ENCODE assay signal across 24 cellular contexts in genomic region chr10:12689893-12690292, GRCh38.
A peak's percentile ranks its signal among the peaks of the same experiment; 100 is the strongest.
DNase-seq lines count a peak whose midpoint lies in the region; ATAC-seq, FAIRE-seq and TF ChIP-seq lines count a peak whose summit lies in the region.
"Had no signal": no experiment of that assay in that cellular context is flagged by ENCODE, and none has a peak within 500 bp of the region (broad histone marks: within the 10 kb centered on the region; RNA-seq: fewer than 3 reads in every experiment).

No MANE protein-coding gene starts in this region.

- H3K23me2 ChIP-seq in H1 (ENCODE audit: low read depth, low read length): no peaks in the 10 kb centered on the region

- H4K5ac ChIP-seq in H1 (ENCODE audit: insufficient read length, low read depth, low read length): no peak overlapping the region

- no peak overlapping the region for H4K8ac ChIP-seq in H1 (ENCODE audit: extremely low read depth, insufficient read depth, low read length)

- DNase-seq in DMS53 (lab: John Stamatoyannopoulos, UW) (peak; percentile 82), NCI-H1417 treated with DMSO at 0.1 percent for 48 hours (lab: John Stamatoyannopoulos, UW) (peak; percentile 2), H1 (ENCODE audit: low read depth in 1 of 2, low spot score in 2 of 2) (no peak)
- no peak for DNase-seq in activated CD4-positive, CD25-positive, alpha-beta regulatory T cell (lab: John Stamatoyannopoulos, UW)
- DNase-seq: activated CD4-positive, alpha-beta T cell treated with anti-CD3 and anti-CD28 coated beads for 36 hours; activated gamma-delta T cell; brain microvascular endothelial cell; Karpas-422; kidney glomerular epithelial cell; mesendoderm; natural killer cell; NCI-H2029 treated with DMSO at 0.1 percent for 48 hours; NCI-H446 treated with DMSO at 0.1 percent for 48 hours; pancreas; T-helper 1 cell; uterus had no signal

- H3K9me3 ChIP-seq in H1 (ENCODE audit: insufficient read depth in 2 of 2, low read depth in 1 of 2, low read length in 1 of 2): no peaks in the 10 kb centered on the region
- H3K9me3 ChIP-seq: pancreas, SJSA1, suprapubic skin, uterus had no signal

- no peak for FAIRE-seq in H1 (lab: Jason Lieb, UNC)
- FAIRE-seq: G401.6, HTR-8/SVneo, pancreas, RCC 7860 had no signal

- no peak overlapping the region for H2BK12ac ChIP-seq in H1 (ENCODE audit: low read depth, low read length)

- CTCF ChIA-PET in H1 (lab: Charles Lee; ENCODE audit: partially characterized antibody): interaction anchor here (1.3 to 1.9 kb wide), 3 partner anchors 18 to 212 kb away, joined by 3 to 4 read pairs (median 4); no protein-coding TSS in a partner anchor

- no peak overlapping the region for H2BK120ac ChIP-seq in H1 (replicated peaks; ENCODE audit: low read depth, low read length)

- H2AFZ ChIP-seq in H1 (ENCODE audit: low read length): no peak overlapping the region

- H3K27me3 ChIP-seq in H1 (replicated peaks in 1 of 4; ENCODE audit: control insufficient read depth in 3 of 4, extremely low read depth in 1 of 4, insufficient read depth in 3 of 4, low read length in 3 of 4): no peaks in the 10 kb centered on the region
- H3K27me3 ChIP-seq in rectal smooth muscle tissue (ENCODE audit: control insufficient read depth, insufficient read depth, low read length): no peaks in the 10 kb centered on the region
- H3K27me3 ChIP-seq: brain microvascular endothelial cell, pancreas, suprapubic skin, uterus had no signal

- POLR2A ChIA-PET in H1 (lab: Charles Lee; ENCODE audit: partially characterized antibody): no interaction called here

- no peak overlapping the region for H3K4me2 ChIP-seq in H1 (ENCODE audit: insufficient read depth in 1 of 2, low read depth in 2 of 2, low read length in 2 of 2)

- H2BK20ac ChIP-seq in H1 (ENCODE audit: low read length): no peak overlapping the region

- H3K23ac ChIP-seq in H1 (ENCODE audit: insufficient read length): no peak overlapping the region

- H2BK5ac ChIP-seq in H1 (ENCODE audit: low read depth, low read length): no peak overlapping the region

- TF ChIP-seq EP300 in H1 (IDR thresholded peaks at IDR 0.05; ENCODE audit: borderline replicate concordance in 1 of 2, low read depth in 2 of 2, low read length in 2 of 2): no peak

- H3K4me1 ChIP-seq in H1 (replicated peaks in 1 of 4; ENCODE audit: control insufficient read depth in 3 of 4, insufficient read depth in 4 of 4, low read length in 3 of 4) (peaks cover 0 to 3% (median 0%) of the 10 kb centered on the region in 4 experiments; a peak in 1 of 7 replicates), rectal smooth muscle tissue (ENCODE audit: control insufficient read depth, insufficient read depth, low read length) (peaks cover 9% of the 10 kb centered on the region)
- H3K4me1 ChIP-seq: suprapubic skin, uterus had no signal

- no peaks in the 10 kb centered on the region for H3K79me1 ChIP-seq in H1 (ENCODE audit: low read depth, low read length)

- H3K9ac ChIP-seq in H1 (replicated peaks in 1 of 4; ENCODE audit: extremely low read depth in 1 of 4, low read depth in 3 of 4, low read length in 3 of 4): no peak overlapping the region; a peak in 1 of 7 replicates
- H3K9ac ChIP-seq in rectal smooth muscle tissue (ENCODE audit: low read length): no peak overlapping the region

- no peak for TF ChIP-seq CTCF in H1 (IDR thresholded peaks at IDR 0.05; ENCODE audit: control extremely low read depth in 1 of 3, insufficient read depth in 1 of 3, low read depth in 1 of 3, low read length in 3 of 3)

- H3K36me3 ChIP-seq in H1 (ENCODE audit: control insufficient read depth in 2 of 4, insufficient read depth in 4 of 4, low read length in 3 of 4) (no peaks in the 10 kb centered on the region), rectal smooth muscle tissue (ENCODE audit: control insufficient read depth, insufficient read depth, low read length) (no peaks in the 10 kb centered on the region)
- H3K36me3 ChIP-seq: brain microvascular endothelial cell, pancreas, SJSA1, suprapubic skin, uterus had no signal

- TF ChIP-seq RAD21 in H1 (IDR thresholded peaks at IDR 0.05 in 1 of 2, conservative IDR thresholded peaks at IDR 0.05 in 1 of 2; ENCODE audit: low read depth in 2 of 2, low read length in 2 of 2): no peak

- no peak overlapping the region for H4K91ac ChIP-seq in H1 (replicated peaks; ENCODE audit: insufficient read length, low read length)

- H3K56ac ChIP-seq in H1 (replicated peaks; ENCODE audit: insufficient read length, low read depth, low read length): no peak overlapping the region

- no peaks in the 10 kb centered on the region for H3K79me2 ChIP-seq in H1 (ENCODE audit: control insufficient read depth in 1 of 2, insufficient read depth in 2 of 2, low read length in 2 of 2)

- H3K27ac ChIP-seq in H1 (ENCODE audit: low read depth, low read length) (no peak overlapping the region), rectal smooth muscle tissue (ENCODE audit: low read depth, low read length) (peak overlapping the region; percentile 81)
- H3K27ac ChIP-seq: brain microvascular endothelial cell, pancreas, SJSA1, suprapubic skin, uterus had no signal

- H3K4me3 ChIP-seq in H1 (ENCODE audit: extremely low read depth in 1 of 4, insufficient read depth in 2 of 4, low read depth in 3 of 4, low read length in 4 of 4) (no peak overlapping the region), rectal smooth muscle tissue (ENCODE audit: low read length) (no peak overlapping the region)
- H3K4me3 ChIP-seq: pancreas, SJSA1, suprapubic skin, uterus had no signal

- no peak for ATAC-seq in esophagus mucosa
- no peak for ATAC-seq in HG02970 (IDR thresholded peaks at IDR 0.05; ENCODE audit: low FRiP score, unreplicated experiment)
- ATAC-seq: natural killer cell had no signal

- H3K4ac ChIP-seq in H1 (replicated peaks; ENCODE audit: insufficient read length, low read depth, low read length): no peak overlapping the region

- no peak overlapping the region for H3K18ac ChIP-seq in H1 (ENCODE audit: extremely low read depth, low read length)

- no peak overlapping the region for H2BK15ac ChIP-seq in H1 (ENCODE audit: low read length)

- WGBS in H1 (ENCODE audit: extremely low coverage in 1 of 2, insufficient coverage in 1 of 2, insufficient read length in 1 of 2, insufficient replicate concordance in 2 of 2, low coverage in 1 of 2, low lambda C conversion rate in 2 of 2, missing lambda C conversion rate in 1 of 2), 2 experiments: 86% methylated on average over 6 of the region's 6 CpGs; no CpG with 5 or more reads in 1 of the 2 experiments

- no peaks in the 10 kb centered on the region for H4K20me1 ChIP-seq in H1 (replicated peaks in 1 of 2; ENCODE audit: control insufficient read depth in 1 of 2, insufficient read depth in 2 of 2, low read length in 2 of 2)

- 0 out of 2 replicates have a peak overlapping the region, but pooled peaks have one; percentile 61 for H2AK5ac ChIP-seq in H1 (ENCODE audit: low read depth, low read length)

- no peak for TF ChIP-seq POLR2A in H1 (IDR thresholded peaks at IDR 0.05; ENCODE audit: control extremely low read depth in 1 of 2, low read depth in 2 of 2, low read length in 2 of 2)

- H3K14ac ChIP-seq in H1 (ENCODE audit: insufficient read length): no peak overlapping the region

TF ChIP-seq in H1, 55 proteins besides CTCF, POLR2A, EP300 and RAD21 (continues in another document):
- TF ChIP-seq GABPA (IDR thresholded peaks at IDR 0.05; ENCODE audit: borderline replicate concordance, insufficient read depth, low read length): no peak
- TF ChIP-seq BRCA1 (IDR thresholded peaks at IDR 0.05; ENCODE audit: low read depth, low read length): no peak
- no peak for TF ChIP-seq SIRT6 (IDR thresholded peaks at IDR 0.05; ENCODE audit: low read length)
- no peak for TF ChIP-seq SRF (IDR thresholded peaks at IDR 0.05; ENCODE audit: low read depth, low read length)
- TF ChIP-seq JUND (IDR thresholded peaks at IDR 0.05; ENCODE audit: low read length): no peak

Comparison
In these comparisons a context has a peak if more than half of its experiments do, and no peak if none do; other contexts are left out.
1. DNase-seq: peak in DMS53 (single experiment) and NCI-H1417 treated with DMSO at 0.1 percent for 48 hours (single experiment); none in H1 (0 of 2) and activated CD4-positive, CD25-positive, alpha-beta regulatory T cell (0 of 4).